In genomic region chr18:58277457-58277739, GRCh38 we compare ENCODE assay signal across 17 cellular contexts.
A peak's percentile ranks its signal among the peaks of the same experiment; 100 is the strongest.
DNase-seq lines count a peak whose midpoint lies in the region; ATAC-seq and TF ChIP-seq lines count a peak whose summit lies in the region.
"Had no signal": no experiment of that assay in that cellular context is flagged by ENCODE, and none has a peak within 500 bp of the region (broad histone marks: within the 10 kb centered on the region; RNA-seq: fewer than 3 reads in every experiment).

No MANE protein-coding gene starts in this region.

- H3K27me3 ChIP-seq in body of pancreas (no peaks in the 10 kb centered on the region), right lobe of liver (no peaks in the 10 kb centered on the region), stomach (no peaks in the 10 kb centered on the region), smooth muscle cell (ENCODE audit: low read depth) (no peaks in the 10 kb centered on the region)

- H3K79me2 ChIP-seq in smooth muscle cell (ENCODE audit: low read depth), result no peaks in the 10 kb centered on the region

- WGBS in body of pancreas, 2 donors, result 15 to 28% methylated on average over 2 of the region's 2 CpGs
- WGBS in right lobe of liver (ENCODE audit: insufficient coverage, low coverage, low lambda C conversion rate, missing lambda C conversion rate), result 37% methylated on average over 2 of the region's 2 CpGs
- 32 to 60% (median 38%) methylated on average over 2 of the region's 2 CpGs for WGBS in stomach, 5 donors
- 76% methylated on average over 2 of the region's 2 CpGs for WGBS in smooth muscle cell (ENCODE audit: low lambda C conversion rate)

- H3K9me3 ChIP-seq in body of pancreas (no peaks in the 10 kb centered on the region), right lobe of liver (no peaks in the 10 kb centered on the region), stomach (no peaks in the 10 kb centered on the region), smooth muscle cell (replicated peaks; ENCODE audit: low read depth) (no peaks in the 10 kb centered on the region)

- H3K4me1 ChIP-seq in body of pancreas (peaks cover 50% of the 10 kb centered on the region), right lobe of liver (peaks cover 0 to 28% (median 13%) of the 10 kb centered on the region in 4 donors), stomach (peaks cover 10 to 64% (median 39%) of the 10 kb centered on the region in 4 donors), smooth muscle cell (ENCODE audit: low read depth) (peaks cover 11% of the 10 kb centered on the region)

- no peaks in the 10 kb centered on the region for H4K20me1 ChIP-seq in smooth muscle cell (ENCODE audit: low read depth)

- TF ChIP-seq CTCF in body of pancreas (IDR thresholded peaks at IDR 0.05), result no peak
- no peak for TF ChIP-seq CTCF in right lobe of liver (IDR thresholded peaks at IDR 0.05)
- no peak for TF ChIP-seq CTCF in stomach (IDR thresholded peaks at IDR 0.05)
- TF ChIP-seq CTCF in smooth muscle cell (IDR thresholded peaks at IDR 0.05; ENCODE audit: borderline replicate concordance, insufficient read depth, poor library complexity, severe bottlenecking), result no peak

- H3F3A ChIP-seq in smooth muscle cell (ENCODE audit: low read depth), result no peaks in the 10 kb centered on the region

- no peak for TF ChIP-seq EP300 in stomach (IDR thresholded peaks at IDR 0.05)

- ATAC-seq in body of pancreas (no peak), right lobe of liver (peak in 1 of 4 donors; percentile 8)
- ATAC-seq: activated T-cell treated with anti-CD3 and anti-CD28 coated beads, Interleukin-2, amount 50 U/mL, for 72 hours; CD8-positive, alpha-beta T cell; effector memory CD8-positive, alpha-beta T cell; PC-3; sciatic nerve had no signal

- H3K27ac ChIP-seq in body of pancreas, result peak overlapping the region in 3 of 4 donors; percentile 53 to 74 (median 57)
- H3K27ac ChIP-seq in right lobe of liver, result peak overlapping the region in 2 of 3 donors; percentile 80 to 87
- H3K27ac ChIP-seq in stomach, result peak overlapping the region; percentile 54 to 93 (median 88)
- H3K27ac ChIP-seq in smooth muscle cell (ENCODE audit: low read depth), result no peak overlapping the region

- intact Hi-C loops in body of pancreas (cut with DNase I) (no loop called here), right lobe of liver (cut with DNase I) (no loop called here), stomach (cut with DNase I; ENCODE audit: low total_unique reads) (no loop called here)

- DNase-seq in NCI-H146 treated with DMSO at 0.1 percent for 48 hours (lab: John Stamatoyannopoulos, UW; ENCODE audit: unreplicated experiment) (peak; percentile 24), body of pancreas (no peak), right lobe of liver (no peak), stomach (no peak), nucleus accumbens (lab: John Stamatoyannopoulos, UW) (no peak), NCI-H1417 treated with DMSO at 0.1 percent for 48 hours (lab: John Stamatoyannopoulos, UW) (no peak), smooth muscle cell (lab: John Stamatoyannopoulos, UW; ENCODE audit: unreplicated experiment) (no peak)
- DNase-seq: activated T-cell treated with anti-CD3 and anti-CD28 coated beads, Interleukin-2, amount 50 U/mL, for 72 hours; CD8-positive, alpha-beta T cell; effector memory CD8-positive, alpha-beta T cell; GOT3; NCI-H187; NCI-H226; occipital lobe; PC-3; stimulated activated naive CD4-positive, alpha-beta T cell had no signal

- H3K4me3 ChIP-seq in body of pancreas, result no peak overlapping the region
- no peak overlapping the region for H3K4me3 ChIP-seq in right lobe of liver
- H3K4me3 ChIP-seq in stomach, result no peak overlapping the region
- H3K4me3 ChIP-seq in smooth muscle cell, result no peak overlapping the region

- no peak overlapping the region for H3K4me2 ChIP-seq in smooth muscle cell

- H3K36me3 ChIP-seq in body of pancreas (replicated peaks in 1 of 2; ENCODE audit: insufficient read depth in 1 of 2, low read depth in 2 of 2) (no peaks in the 10 kb centered on the region), right lobe of liver (no peaks in the 10 kb centered on the region), stomach (no peaks in the 10 kb centered on the region), smooth muscle cell (ENCODE audit: low read depth) (no peaks in the 10 kb centered on the region)

- no peak overlapping the region for H3K9ac ChIP-seq in smooth muscle cell (ENCODE audit: low read depth)

- H2AFZ ChIP-seq in smooth muscle cell (ENCODE audit: low read depth), result no peak overlapping the region

- TF ChIP-seq POLR2A in body of pancreas (IDR thresholded peaks at IDR 0.05) (no peak), right lobe of liver (IDR thresholded peaks at IDR 0.05) (no peak), stomach (IDR thresholded peaks at IDR 0.05) (no peak)
